ENCODE assay signal across 14 cellular contexts in genomic region chr20:48400009-48400408, GRCh38.
DNase-seq lines count a peak whose midpoint lies in the region; ATAC-seq and TF ChIP-seq lines count a peak whose summit lies in the region.
"Had no signal": no experiment of that assay in that cellular context is flagged by ENCODE, and none has a peak within 500 bp of the region (broad histone marks: within the 10 kb centered on the region; RNA-seq: fewer than 3 reads in every experiment).

No MANE protein-coding gene starts in this region.

- no peaks in the 10 kb centered on the region for H3K4me1 Mint-ChIP-seq in T-helper 17 cell
- H3K4me1 Mint-ChIP-seq in nephron, result peaks cover 45% of the 10 kb centered on the region
- H3K4me1 Mint-ChIP-seq: CD4-positive, alpha-beta memory T cell; IgD-negative memory B cell had no signal

- H3K36me3 Mint-ChIP-seq in T-helper 17 cell (ENCODE audit: low read depth) (no peaks in the 10 kb centered on the region), nephron (ENCODE audit: low read depth) (no peaks in the 10 kb centered on the region)
- H3K36me3 Mint-ChIP-seq: CD4-positive, alpha-beta memory T cell; IgD-negative memory B cell had no signal

- intact Hi-C loops in cardiac septum (cut with DNase I) (no loop called here), heart left ventricle (cut with DNase I) (loop anchor here in 1 of 10 donors (10.0 kb wide), 1 partner anchor 505 kb away; no protein-coding TSS in a partner anchor)

- WGBS in heart left ventricle, 4 donors, result 64 to 79% (median 69%) methylated on average over 6 to 8 of the region's 8 CpGs

- TF ChIP-seq POLR2A in heart left ventricle (IDR thresholded peaks at IDR 0.05), result no peak

- DNase-seq in cardiac septum (ENCODE audit: low spot score) (peak; percentile 56), heart left ventricle (no peak), T-helper 17 cell (no peak), NCI-H345 (lab: John Stamatoyannopoulos, UW) (no peak), CD1c-positive myeloid dendritic cell (ENCODE audit: extremely low spot score) (no peak)
- DNase-seq: C1 segment of cervical spinal cord; CD4-positive, alpha-beta memory T cell; DND-41; GDM1; KG1 had no signal

- TF ChIP-seq CTCF in heart left ventricle (IDR thresholded peaks at IDR 0.05) (no peak), nephron (IDR thresholded peaks at IDR 0.05; ENCODE audit: unreplicated experiment in 3 of 3) (no peak)

- ATAC-seq in heart left ventricle, result no peak
- no peak for ATAC-seq in T-helper 17 cell
- ATAC-seq in GM19324 (IDR thresholded peaks at IDR 0.05; ENCODE audit: low FRiP score, unreplicated experiment), result no peak

- H3K4me3 Mint-ChIP-seq in T-helper 17 cell (no peak overlapping the region), nephron (no peak overlapping the region)
- H3K4me3 Mint-ChIP-seq: CD4-positive, alpha-beta memory T cell; IgD-negative memory B cell had no signal

- H3K27ac Mint-ChIP-seq in T-helper 17 cell (peak overlapping the region; percentile 29), nephron (peak overlapping the region in 2 of 3 experiments; percentile 31 to 35)
- H3K27ac Mint-ChIP-seq: CD4-positive, alpha-beta memory T cell; IgD-negative memory B cell had no signal

- H3K27me3 ChIP-seq in heart left ventricle, result peaks cover 0 to 5% (median 0%) of the 10 kb centered on the region in 9 donors

- no peak overlapping the region for H3K27ac ChIP-seq in heart left ventricle
- H3K27ac ChIP-seq: 22Rv1 had no signal

- H3K27me3 Mint-ChIP-seq in T-helper 17 cell (peaks cover 57% of the 10 kb centered on the region), nephron (ENCODE audit: low read depth) (peaks cover 25% of the 10 kb centered on the region)

- no peaks in the 10 kb centered on the region for H3K9me3 ChIP-seq in heart left ventricle
- H3K9me3 ChIP-seq in T-helper 17 cell (ENCODE audit: control insufficient read depth, low read length, poor library complexity, severe bottlenecking), result no peaks in the 10 kb centered on the region

- H3K9me3 Mint-ChIP-seq in nephron, result no peaks in the 10 kb centered on the region
- H3K9me3 Mint-ChIP-seq: IgD-negative memory B cell had no signal

- H3K4me3 ChIP-seq in heart left ventricle, result no peak overlapping the region

- H3K4me1 ChIP-seq in heart left ventricle, result peaks cover 0 to 28% (median 6%) of the 10 kb centered on the region in 12 donors

- no peaks in the 10 kb centered on the region for H3K36me3 ChIP-seq in heart left ventricle
